9 cellular contexts compared by ENCODE assay signal in the genomic region with DNA sequence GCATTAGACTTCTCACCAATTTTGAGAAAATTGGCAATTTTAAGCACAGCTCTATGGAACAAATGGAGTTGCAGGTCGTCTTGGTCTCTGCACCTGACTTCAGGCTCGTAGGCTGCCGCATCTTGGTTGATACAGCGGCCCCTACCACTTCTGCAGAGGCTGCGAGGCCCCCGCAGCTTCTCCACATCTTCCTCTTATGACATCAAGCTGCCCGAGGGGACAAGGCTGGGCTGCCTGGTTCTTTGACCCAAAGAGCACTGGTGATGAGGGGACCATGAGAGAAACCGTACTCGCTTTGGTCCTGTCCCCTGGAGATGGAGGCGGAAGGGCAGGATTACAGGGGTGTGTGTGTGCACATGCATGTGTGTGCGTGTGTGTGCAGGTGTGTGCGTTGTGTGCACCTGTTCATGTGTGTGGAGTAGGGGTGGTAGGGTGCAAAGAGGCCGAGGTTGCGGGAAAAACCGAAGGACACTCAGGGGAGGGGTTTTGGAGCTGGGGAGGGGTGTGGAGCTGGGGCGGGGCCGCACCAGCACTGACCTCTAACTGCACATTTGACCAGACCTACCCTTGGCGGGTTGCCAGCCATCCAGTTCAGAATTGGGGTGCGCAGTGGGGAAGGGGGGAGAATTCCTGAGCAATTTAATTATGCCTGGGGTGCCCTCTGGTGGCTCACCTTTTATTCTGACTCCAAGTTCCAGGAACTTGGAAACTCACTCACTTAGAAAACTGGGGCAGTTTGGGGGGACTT.
DNase-seq lines count a peak whose midpoint lies in the region; ATAC-seq and TF ChIP-seq lines count a peak whose summit lies in the region.
"Had no signal": no experiment of that assay in that cellular context is flagged by ENCODE, and none has a peak within 500 bp of the region (broad histone marks: within the 10 kb centered on the region; RNA-seq: fewer than 3 reads in every experiment).

No MANE protein-coding gene starts in this region.

- DNase-seq in NCI-H1092 (lab: John Stamatoyannopoulos, UW) (peak; percentile 12), NCI-H1092 treated with DMSO at 0.1 percent for 48 hours (lab: John Stamatoyannopoulos, UW) (no peak), Peyer's patch (no peak), fibroblast of villous mesenchyme (ENCODE audit: low read depth) (peak; percentile 40), sigmoid colon (no peak)
- DNase-seq in activated CD8-positive, alpha-beta memory T cell treated with anti-CD3 and anti-CD28 coated beads, Interleukin-2, amount 50 U/mL, for 48 hours: no peak

- no peaks in the 10 kb centered on the region for H3K9me3 ChIP-seq in Peyer's patch
- no peaks in the 10 kb centered on the region for H3K9me3 ChIP-seq in sigmoid colon
- H3K9me3 ChIP-seq: BLaER1 had no signal

- 59 to 74% methylated on average over 19 of the region's 19 CpGs for WGBS in sigmoid colon, 2 donors

- H3K4me3 ChIP-seq in Peyer's patch (no peak overlapping the region), fibroblast of villous mesenchyme (ENCODE audit: low read depth, low read length) (no peak overlapping the region), sigmoid colon (no peak overlapping the region)
- H3K4me3 ChIP-seq: BLaER1 had no signal

- no peak for TF ChIP-seq EP300 in sigmoid colon (IDR thresholded peaks at IDR 0.05)

- H3K36me3 ChIP-seq in Peyer's patch (no peaks in the 10 kb centered on the region), sigmoid colon (no peaks in the 10 kb centered on the region)
- H3K36me3 ChIP-seq: BLaER1 had no signal

- ATAC-seq in HG03108 (IDR thresholded peaks at IDR 0.05; ENCODE audit: unreplicated experiment) (no peak), HG02798 (IDR thresholded peaks at IDR 0.05; ENCODE audit: poor library complexity, unreplicated experiment) (no peak)

- H3K27ac ChIP-seq in Peyer's patch (no peak overlapping the region), sigmoid colon (no peak overlapping the region)
- H3K27ac ChIP-seq: BLaER1 had no signal

- intact Hi-C loops in sigmoid colon (cut with DNase I): loop anchor here (2.0 to 10.0 kb wide), 3 partner anchors 105 to 455 kb away; partner anchors contain the start of gene ANKRD10

- H3K27me3 ChIP-seq in Peyer's patch (no peaks in the 10 kb centered on the region), sigmoid colon (no peaks in the 10 kb centered on the region)
- H3K27me3 ChIP-seq: BLaER1 had no signal

- H3K4me1 ChIP-seq in Peyer's patch: no peaks in the 10 kb centered on the region
- H3K4me1 ChIP-seq in sigmoid colon: peaks cover 0 to 6% (median 0%) of the 10 kb centered on the region in 4 donors

- TF ChIP-seq POLR2A in Peyer's patch (IDR thresholded peaks at IDR 0.05) (no peak), sigmoid colon (IDR thresholded peaks at IDR 0.05) (no peak)

- TF ChIP-seq CTCF in Peyer's patch (IDR thresholded peaks at IDR 0.05) (peak in 4 of 6 experiments; percentile 39 to 48 (median 44)), fibroblast of villous mesenchyme (IDR thresholded peaks at IDR 0.05; ENCODE audit: insufficient read depth, low read depth, low read length) (peak; percentile 54), sigmoid colon (IDR thresholded peaks at IDR 0.05) (peak in 3 of 4 experiments; percentile 20 to 51 (median 41))

Comparison
In these comparisons a context has a peak if more than half of its experiments do, and no peak if none do; other contexts are left out.
1. DNase-seq: peak in NCI-H1092 (single experiment) and fibroblast of villous mesenchyme (single experiment); none in NCI-H1092 treated with DMSO at 0.1 percent for 48 hours (single experiment), Peyer's patch (0 of 3), sigmoid colon (single experiment) and activated CD8-positive, alpha-beta memory T cell treated with anti-CD3 and anti-CD28 coated beads, Interleukin-2, amount 50 U/mL, for 48 hours (single experiment).
2. Peak in every context shown above with its lines, with median percentiles within 50 percentile points of each other: CTCF ChIP-seq.